8 cellular contexts compared by ENCODE assay signal in the genomic region with DNA sequence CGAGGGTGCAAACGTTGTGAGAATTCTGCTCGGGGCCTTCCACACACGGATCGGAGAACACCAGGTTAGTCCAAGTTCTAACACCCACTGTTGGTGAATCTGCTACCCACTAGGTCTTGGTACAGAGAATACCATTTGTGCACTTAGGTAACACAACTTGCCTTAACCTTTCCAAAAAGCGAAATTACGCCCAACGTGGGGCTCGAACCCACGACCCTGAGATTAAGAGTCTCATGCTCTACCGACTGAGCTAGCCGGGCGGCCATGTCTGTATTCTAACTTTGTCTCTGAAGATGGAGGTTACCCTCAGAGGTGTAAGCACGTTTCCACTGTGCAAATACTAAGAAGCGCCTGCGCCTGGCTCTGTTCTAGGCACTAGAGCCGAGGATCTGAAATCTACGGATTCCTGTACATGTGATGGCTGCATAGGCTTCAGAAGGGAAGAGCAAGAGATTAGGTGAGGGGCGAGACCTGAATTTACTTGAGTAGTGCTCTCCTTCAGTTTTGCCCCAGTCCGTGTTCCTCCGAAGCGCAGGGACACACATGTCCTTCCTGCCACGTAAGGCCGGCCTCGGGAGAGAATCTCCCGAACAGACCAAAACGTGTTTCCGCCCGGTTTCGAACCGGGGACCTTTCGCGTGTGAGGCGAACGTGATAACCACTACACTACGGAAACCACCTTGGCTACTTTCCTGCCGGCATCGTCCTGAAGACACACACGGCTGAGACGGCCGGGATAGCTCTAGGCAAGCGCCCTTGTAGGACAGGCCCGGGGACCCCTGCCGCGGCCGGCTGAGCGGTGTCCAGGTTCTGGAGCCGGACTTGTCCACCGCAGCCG. TPM values are rescaled to one million over a fixed set of nuclear protein-coding genes. Genes with fewer than 3 reads are reported as not detected.
DNase-seq lines count a peak whose midpoint lies in the region; ATAC-seq, FAIRE-seq and TF ChIP-seq lines count a peak whose summit lies in the region.

No MANE protein-coding gene starts in this region.

- H3K4me3 Mint-ChIP-seq in activated CD4-positive, alpha-beta memory T cell treated with anti-CD3 and anti-CD28 coated beads, Interleukin-2, amount 10 ng/mL, durations not matched to agents 7 days and 5 days: peak overlapping the region; percentile 99

- no peaks in the 10 kb centered on the region for H4K20me1 ChIP-seq in endothelial cell of umbilical vein (replicated peaks; ENCODE audit: control insufficient read depth, extremely low read depth, insufficient read depth, low read length)

- DNase-seq in AG04449 (ENCODE audit: low read depth, low spot score): peak; percentile 91
- peak; percentile 92 to 95 for DNase-seq in HL-60 (ENCODE audit: low read depth in 1 of 2, low spot score in 1 of 2)
- DNase-seq in activated CD4-positive, alpha-beta memory T cell treated with anti-CD3 and anti-CD28 coated beads, Interleukin-2, amount 10 ng/mL, durations not matched to agents 7 days and 5 days: peak; percentile 94
- DNase-seq in endothelial cell of umbilical vein (ENCODE audit: low read depth, low spot score): peak; percentile 97
- peak; percentile 99 for DNase-seq in stimulated activated CD8-positive, alpha-beta memory T cell treated with anti-CD3 and anti-CD28 coated beads, Interleukin-7, amount 100 ng/mL, for 24 hours (ENCODE audit: low read depth)
- no peak for DNase-seq in NCI-H510A treated with DMSO at 0.1 percent for 48 hours (lab: John Stamatoyannopoulos, UW)

- H3K27me3 Mint-ChIP-seq in activated CD4-positive, alpha-beta memory T cell treated with anti-CD3 and anti-CD28 coated beads, Interleukin-2, amount 10 ng/mL, durations not matched to agents 7 days and 5 days: peaks cover 4% of the 10 kb centered on the region

- H3K4me1 Mint-ChIP-seq in activated CD4-positive, alpha-beta memory T cell treated with anti-CD3 and anti-CD28 coated beads, Interleukin-2, amount 10 ng/mL, durations not matched to agents 7 days and 5 days: peaks cover 81% of the 10 kb centered on the region

- FAIRE-seq in endothelial cell of umbilical vein (lab: Jason Lieb, UNC): peak; percentile 90

- intact Hi-C loops in endothelial cell of umbilical vein (cut with micrococcal nuclease): loop anchor here (1.0 to 2.0 kb wide), 3 partner anchors 15 to 57 kb away; no protein-coding TSS in a partner anchor

- CTCF ChIA-PET in AG04449 (lab: Yijun Ruan, JAX) (interaction anchor here (1.0 to 1.9 kb wide), 3 partner anchors 15 to 38 kb away, joined by 3 to 7 read pairs (median 4); no protein-coding TSS in a partner anchor), endothelial cell of umbilical vein (lab: Charles Lee) (interaction anchor here (0.9 to 2.1 kb wide), 4 partner anchors 11 to 38 kb away, joined by 3 to 9 read pairs (median 3); no protein-coding TSS in a partner anchor)
- CTCF ChIA-PET in activated CD4-positive, alpha-beta memory T cell treated with anti-CD3 and anti-CD28 coated beads, Interleukin-2, amount 10 ng/mL, durations not matched to agents 7 days and 5 days (lab: Charles Lee): interaction anchor here (1.0 to 2.8 kb wide), 8 partner anchors 15 to 54 kb away, joined by 3 to 11 read pairs (median 4); a partner anchor contains a TSS

- H3K27ac ChIP-seq in HL-60 (replicated peaks): peak overlapping the region; percentile 97
- peak overlapping the region; percentile 88 for H3K27ac ChIP-seq in endothelial cell of umbilical vein (ENCODE audit: insufficient read depth, low read depth, low read length)
- H3K27ac ChIP-seq in muscle layer of colon (ENCODE audit: low read depth, low read length): peak overlapping the region; percentile 96

- peak overlapping the region; percentile 100 for H3K27ac Mint-ChIP-seq in activated CD4-positive, alpha-beta memory T cell treated with anti-CD3 and anti-CD28 coated beads, Interleukin-2, amount 10 ng/mL, durations not matched to agents 7 days and 5 days

- H3K36me3 ChIP-seq in endothelial cell of umbilical vein (ENCODE audit: control insufficient read depth in 2 of 2, extremely low read depth in 1 of 2, insufficient read depth in 2 of 2, low read length in 2 of 2): no peaks in the 10 kb centered on the region
- H3K36me3 ChIP-seq in muscle layer of colon (ENCODE audit: insufficient read depth, low read length): no peaks in the 10 kb centered on the region

- peak; percentile 37 for ATAC-seq in GM19395 (IDR thresholded peaks at IDR 0.05; ENCODE audit: unreplicated experiment)

- H3K9me1 ChIP-seq in endothelial cell of umbilical vein (replicated peaks; ENCODE audit: control insufficient read depth, extremely low read depth, insufficient read depth, low read length): no peaks in the 10 kb centered on the region

- peaks cover 15% of the 10 kb centered on the region for H3K4me1 ChIP-seq in endothelial cell of umbilical vein (ENCODE audit: control insufficient read depth, extremely low read depth, insufficient read depth, low read length)
- peaks cover 14% of the 10 kb centered on the region for H3K4me1 ChIP-seq in muscle layer of colon (ENCODE audit: insufficient read depth, low read length)

- BruUV-seq in endothelial cell of umbilical vein (replicated peaks; lab: Mats Ljungman, UMichigan): TSS peak; percentile 84

- peaks cover 23% of the 10 kb centered on the region for H3K36me3 Mint-ChIP-seq in activated CD4-positive, alpha-beta memory T cell treated with anti-CD3 and anti-CD28 coated beads, Interleukin-2, amount 10 ng/mL, durations not matched to agents 7 days and 5 days (ENCODE audit: low read depth)

- H3K9me3 ChIP-seq in endothelial cell of umbilical vein (replicated peaks; ENCODE audit: control insufficient read depth, insufficient read depth, low read length) (no peaks in the 10 kb centered on the region), muscle layer of colon (ENCODE audit: low read length) (no peaks in the 10 kb centered on the region)

- H3K9me3 Mint-ChIP-seq in activated CD4-positive, alpha-beta memory T cell treated with anti-CD3 and anti-CD28 coated beads, Interleukin-2, amount 10 ng/mL, durations not matched to agents 7 days and 5 days: no peaks in the 10 kb centered on the region

- H3K4me2 ChIP-seq in endothelial cell of umbilical vein (ENCODE audit: insufficient read depth, low read length): peak overlapping the region; percentile 69

- TF ChIP-seq CTCF in AG04449 (IDR thresholded peaks at IDR 0.05; ENCODE audit: insufficient read depth, low read length, missing control alignments) (no peak), HL-60 (IDR thresholded peaks at IDR 0.05; ENCODE audit: insufficient read depth, low read length) (no peak), endothelial cell of umbilical vein (IDR thresholded peaks at IDR 0.05; ENCODE audit: extremely low read depth in 1 of 2, insufficient read depth in 1 of 2, low read depth in 1 of 2, low read length in 2 of 2) (no peak)

- no peaks in the 10 kb centered on the region for H3K27me3 ChIP-seq in HL-60 (ENCODE audit: insufficient read depth, poor library complexity, severe bottlenecking)
- no peaks in the 10 kb centered on the region for H3K27me3 ChIP-seq in endothelial cell of umbilical vein (ENCODE audit: control insufficient read depth in 2 of 2, insufficient read depth in 2 of 2, low read length in 2 of 2)
- no peaks in the 10 kb centered on the region for H3K27me3 ChIP-seq in muscle layer of colon (ENCODE audit: control insufficient read depth in 1 of 2, insufficient read depth in 2 of 2, low read length in 2 of 2)

- dilution Hi-C loops in endothelial cell of umbilical vein (cut with MboI; ENCODE audit: extremely low pct_ligation_motif_present, low sequenced_read_pairs): no loop called here

- H2AFZ ChIP-seq in endothelial cell of umbilical vein (ENCODE audit: low read depth, low read length): peak overlapping the region; percentile 19

- TF ChIP-seq POLR2A in endothelial cell of umbilical vein (IDR thresholded peaks at IDR 0.05; ENCODE audit: low read depth, low read length): no peak

- peaks cover 9% of the 10 kb centered on the region for H3K79me2 ChIP-seq in endothelial cell of umbilical vein (ENCODE audit: control insufficient read depth, insufficient read depth, low read length)

- POLR2A ChIA-PET in AG04449 (lab: Yijun Ruan, JAX) (interaction anchor here (0.8 to 5.5 kb wide), 11 partner anchors 13 to 38 kb away, joined by 3 to 40 read pairs (median 6); a partner anchor contains a TSS), endothelial cell of umbilical vein (lab: Charles Lee) (interaction anchor here (0.5 to 2.1 kb wide), 4 partner anchors 15 to 34 kb away, joined by 3 to 11 read pairs (median 4); a partner anchor contains a TSS)
- POLR2A ChIA-PET in activated CD4-positive, alpha-beta memory T cell treated with anti-CD3 and anti-CD28 coated beads, Interleukin-2, amount 10 ng/mL, durations not matched to agents 7 days and 5 days (lab: Charles Lee): interaction anchor here (0.6 to 31.8 kb wide), 14 partner anchors 9 to 419 kb away, joined by 3 to 1091 read pairs (median 4); a partner anchor contains a TSS

- peak overlapping the region; percentile 96 for H3K4me3 ChIP-seq in AG04449 (ENCODE audit: low read depth, low read length)
- H3K4me3 ChIP-seq in HL-60 (replicated peaks; ENCODE audit: insufficient read depth, low read length): peak overlapping the region; percentile 68
- H3K4me3 ChIP-seq in endothelial cell of umbilical vein (replicated peaks in 1 of 3; ENCODE audit: insufficient read depth in 1 of 3, low read depth in 1 of 3, low read length in 3 of 3): peak overlapping the region; percentile 21 to 76 (median 64)
- H3K4me3 ChIP-seq in muscle layer of colon (ENCODE audit: low read depth in 1 of 2, low read length in 2 of 2): peak overlapping the region; percentile 63 to 87

- H3K9ac ChIP-seq in endothelial cell of umbilical vein (replicated peaks; ENCODE audit: extremely low read depth, insufficient read depth, low read length): peak overlapping the region; percentile 87
- H3K9ac ChIP-seq in muscle layer of colon (ENCODE audit: low read length): peak overlapping the region; percentile 90

RNA-seq across cellular contexts. Expression of a gene that starts 1.1 kb away (rescaled TPM):
- total RNA-seq in activated CD4-positive, alpha-beta memory T cell treated with anti-CD3 and anti-CD28 coated beads, Interleukin-2, amount 10 ng/mL, durations not matched to agents 7 days and 5 days: 10 to 100 TPM; 42.4 to 43.7 TPM
- 17.3 and 19.9 TPM in 2 replicates for total RNA-seq in endothelial cell of umbilical vein
- 11.2 and 12.8 TPM in 2 replicates for polyA plus RNA-seq in endothelial cell of umbilical vein
- 8.7 and 10.4 TPM in 2 replicates for polyA plus RNA-seq in endothelial cell of umbilical vein (2011; cell fraction: cytosol; rRNA removed)
- 48.8 and 57.0 TPM in 2 replicates for polyA plus RNA-seq in endothelial cell of umbilical vein (2011; cell fraction: nucleus; rRNA removed)
- polyA plus RNA-seq in endothelial cell of umbilical vein (2012): 13.2 and 13.7 TPM in 2 replicates
- 6.9 and 7.1 TPM in 2 replicates for polyA minus RNA-seq in endothelial cell of umbilical vein
- polyA minus RNA-seq in endothelial cell of umbilical vein (2011; cell fraction: cytosol; rRNA and poly(A)+ RNA removed): 14.7 TPM
- 9.8 and 11.1 TPM in 2 replicates for polyA minus RNA-seq in endothelial cell of umbilical vein (2011; cell fraction: nucleus; rRNA and poly(A)+ RNA removed)

RNA-seq across cellular contexts. Expression of a gene that starts 17.0 kb away (rescaled TPM):
- total RNA-seq in activated CD4-positive, alpha-beta memory T cell treated with anti-CD3 and anti-CD28 coated beads, Interleukin-2, amount 10 ng/mL, durations not matched to agents 7 days and 5 days: 1 to 10 TPM; 1.9 to 2.0 TPM
- 3.4 and 4.1 TPM in 2 replicates for total RNA-seq in endothelial cell of umbilical vein
- polyA plus RNA-seq in endothelial cell of umbilical vein: 2.2 and 2.7 TPM in 2 replicates
- polyA plus RNA-seq in endothelial cell of umbilical vein (2011; cell fraction: cytosol; rRNA removed): 2.2 and 2.6 TPM in 2 replicates
- 1.7 TPM in 2 replicates for polyA plus RNA-seq in endothelial cell of umbilical vein (2011; cell fraction: nucleus; rRNA removed)
- 3.2 and 8.7 TPM in 2 replicates for polyA plus RNA-seq in endothelial cell of umbilical vein (2012)
- 0.47 and 0.73 TPM in 2 replicates for polyA minus RNA-seq in endothelial cell of umbilical vein
- 14.8 TPM for polyA minus RNA-seq in endothelial cell of umbilical vein (2011; cell fraction: cytosol; rRNA and poly(A)+ RNA removed)
- 0.58 and 0.77 TPM in 2 replicates for polyA minus RNA-seq in endothelial cell of umbilical vein (2011; cell fraction: nucleus; rRNA and poly(A)+ RNA removed)

RNA-seq across cellular contexts. Expression of a gene that starts 21.7 kb away (rescaled TPM):
- 1,000 to 10,000 TPM; 1,749 to 1,772 TPM for total RNA-seq in activated CD4-positive, alpha-beta memory T cell treated with anti-CD3 and anti-CD28 coated beads, Interleukin-2, amount 10 ng/mL, durations not matched to agents 7 days and 5 days
- 1,910 and 2,029 TPM in 2 replicates for total RNA-seq in endothelial cell of umbilical vein
- 5,629 and 5,870 TPM in 2 replicates for polyA plus RNA-seq in endothelial cell of umbilical vein
- 4,930 and 4,995 TPM in 2 replicates for polyA plus RNA-seq in endothelial cell of umbilical vein (2011; cell fraction: cytosol; rRNA removed)
- polyA plus RNA-seq in endothelial cell of umbilical vein (2011; cell fraction: nucleus; rRNA removed): 1,740 and 2,124 TPM in 2 replicates
- 2,716 and 3,479 TPM in 2 replicates for polyA plus RNA-seq in endothelial cell of umbilical vein (2012)
- polyA minus RNA-seq in endothelial cell of umbilical vein: 6,064 and 6,714 TPM in 2 replicates
- 3,380 TPM for polyA minus RNA-seq in endothelial cell of umbilical vein (2011; cell fraction: cytosol; rRNA and poly(A)+ RNA removed)
- 806 and 884 TPM in 2 replicates for polyA minus RNA-seq in endothelial cell of umbilical vein (2011; cell fraction: nucleus; rRNA and poly(A)+ RNA removed)

RNA-seq across cellular contexts. Expression of a gene that starts 38.9 kb away (rescaled TPM):
- 10 to 100 TPM; 24.0 to 24.2 TPM for total RNA-seq in activated CD4-positive, alpha-beta memory T cell treated with anti-CD3 and anti-CD28 coated beads, Interleukin-2, amount 10 ng/mL, durations not matched to agents 7 days and 5 days
- 9.6 and 10.1 TPM in 2 replicates for total RNA-seq in endothelial cell of umbilical vein
- 5.1 and 5.6 TPM in 2 replicates for polyA plus RNA-seq in endothelial cell of umbilical vein
- 8.2 TPM in 2 replicates for polyA plus RNA-seq in endothelial cell of umbilical vein (2011; cell fraction: cytosol; rRNA removed)
- polyA plus RNA-seq in endothelial cell of umbilical vein (2011; cell fraction: nucleus; rRNA removed): 22.3 and 28.1 TPM in 2 replicates
- polyA plus RNA-seq in endothelial cell of umbilical vein (2012): 8.0 and 9.2 TPM in 2 replicates
- 11.7 and 16.5 TPM in 2 replicates for polyA minus RNA-seq in endothelial cell of umbilical vein
- polyA minus RNA-seq in endothelial cell of umbilical vein (2011; cell fraction: cytosol; rRNA and poly(A)+ RNA removed): 5.4 TPM
- polyA minus RNA-seq in endothelial cell of umbilical vein (2011; cell fraction: nucleus; rRNA and poly(A)+ RNA removed): 9.5 and 12.4 TPM in 2 replicates
